In genomic region chr2:692349-692748, GRCh38 we compare ENCODE assay signal across 1 cellular context.
TF ChIP-seq lines count a peak whose summit lies in the region.

No MANE protein-coding gene starts in this region.

TF ChIP-seq in HepG2, 621 proteins besides CTCF, POLR2A, EP300 and RAD21 (continued from another document):
- no peak for TF ChIP-seq ZNF230 (CRISPR knock-in tag; IDR thresholded peaks at IDR 0.05)
- TF ChIP-seq PRPF4 (IDR thresholded peaks at IDR 0.05; ENCODE audit: low read depth, low read length, poor library complexity, severe bottlenecking), result no peak
- TF ChIP-seq THAP7 (CRISPR knock-in tag; IDR thresholded peaks at IDR 0.05), result no peak
- no peak for TF ChIP-seq ZBTB8A (CRISPR knock-in tag; IDR thresholded peaks at IDR 0.05; ENCODE audit: borderline replicate concordance, low read depth)
- no peak for TF ChIP-seq ZNF775 (CRISPR knock-in tag; IDR thresholded peaks at IDR 0.05; ENCODE audit: borderline replicate concordance)
- TF ChIP-seq TP53 (CRISPR knock-in tag; conservative IDR thresholded peaks at IDR 0.05), result no peak
- TF ChIP-seq AFF4 (CRISPR knock-in tag; IDR thresholded peaks at IDR 0.05), result no peak
- TF ChIP-seq SMAD1 (CRISPR knock-in tag; IDR thresholded peaks at IDR 0.05; ENCODE audit: borderline replicate concordance, low read depth), result no peak
- no peak for TF ChIP-seq MAFF (IDR thresholded peaks at IDR 0.05; ENCODE audit: low read depth, low read length)
